Comparison of ENCODE assay signal across 14 cellular contexts in the genomic region with DNA sequence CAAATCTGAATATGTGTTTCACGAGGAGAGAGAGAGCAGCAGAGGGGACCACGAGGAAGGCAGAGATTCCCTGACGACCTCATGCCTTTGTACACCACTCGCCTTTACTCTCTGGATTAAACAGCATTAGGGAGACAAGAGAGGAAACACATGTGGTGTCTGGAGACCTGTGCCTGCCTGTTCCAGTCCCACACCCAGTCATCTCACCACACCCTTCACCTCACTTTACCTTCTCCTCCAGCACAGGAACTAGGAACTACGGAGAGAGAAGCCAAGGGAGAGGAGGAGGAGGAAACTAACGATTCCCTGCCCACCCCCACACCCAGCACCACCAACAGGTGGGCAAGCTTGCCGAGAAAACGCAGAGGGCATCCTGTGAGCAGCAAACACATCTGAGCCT. TPM values are rescaled to one million over a fixed set of nuclear protein-coding genes. Genes with fewer than 3 reads are reported as not detected.
DNase-seq lines count a peak whose midpoint lies in the region; ATAC-seq, FAIRE-seq and TF ChIP-seq lines count a peak whose summit lies in the region.
"Not testable (repeated sequence)": the region's sequence is repeated elsewhere in the genome, so short reads cannot be mapped to it uniquely, and the experiment has no call there.
"Had no signal": no experiment of that assay in that cellular context is flagged by ENCODE, and none has a peak within 500 bp of the region (broad histone marks: within the 10 kb centered on the region; RNA-seq: fewer than 3 reads in every experiment).

No MANE protein-coding gene starts in this region.

- not testable (repeated sequence) for H3K79me2 ChIP-seq in K562 (ENCODE audit: control insufficient read depth, insufficient read depth, low read length); keratinocyte (ENCODE audit: control insufficient read depth, insufficient read depth, low read length)

- DNase-seq in WERI-Rb-1, result peak; percentile 34
- not testable (repeated sequence) for DNase-seq in K562 (ENCODE audit: extremely low read depth in 1 of 4, low spot score in 3 of 4); bronchial epithelial cell (ENCODE audit: low read depth); keratinocyte (ENCODE audit: low read depth, low spot score); left lung
- peak; percentile 25 for DNase-seq in spleen

- TF ChIP-seq RAD21 in K562 (CRISPR knock-in tag; conservative IDR thresholded peaks at IDR 0.05 in 1 of 2, IDR thresholded peaks at IDR 0.05 in 1 of 2), result not testable (repeated sequence)

- 17% methylated on average over 3 of the region's 8 CpGs for WGBS in K562 (ENCODE audit: insufficient coverage, low coverage, missing lambda C conversion rate)
- WGBS in spleen, 5 donors, result 26 to 40% (median 35%) methylated on average over 4 of the region's 8 CpGs

- not testable (repeated sequence) for H3K27me3 ChIP-seq in WERI-Rb-1 (ENCODE audit: insufficient read depth, low read depth, severe bottlenecking); K562 (ENCODE audit: control insufficient read depth in 2 of 2, insufficient read depth in 2 of 2, low read length in 2 of 2); bronchial epithelial cell (ENCODE audit: control insufficient read depth, insufficient read depth, low read length); keratinocyte (ENCODE audit: control insufficient read depth, extremely low read depth, insufficient read depth, low read length); left lung; spleen (replicated peaks in 1 of 7)

- not testable (repeated sequence) for ATAC-seq in K562
- ATAC-seq in esophagus mucosa, result peak; percentile 86
- peak; percentile 5 for ATAC-seq in left lung

- CTCF ChIA-PET in K562 (lab: Yijun Ruan, JAX; ENCODE audit: low intra/inter-chr PET ratio), result not testable (repeated sequence)

- not testable (repeated sequence) for H3K36me3 ChIP-seq in WERI-Rb-1; K562 (ENCODE audit: control insufficient read depth, insufficient read depth, low read length); bronchial epithelial cell (ENCODE audit: control insufficient read depth, insufficient read depth, low read length); keratinocyte (ENCODE audit: control insufficient read depth in 2 of 2, extremely low read depth in 1 of 2, insufficient read depth in 2 of 2, low read length in 2 of 2); left lung; spleen

- intact Hi-C loops in K562 (cut with micrococcal nuclease); left lung (cut with DNase I); spleen (cut with DNase I; ENCODE audit: low total_unique reads): not testable (repeated sequence)

- in situ Hi-C loops in K562 (cut with MboI), result loop anchor here (25.0 kb wide), 1 partner anchor 156 kb away; no protein-coding TSS in a partner anchor

- not testable (repeated sequence) for H3K9me3 ChIP-seq in WERI-Rb-1 (ENCODE audit: severe bottlenecking); K562 (replicated peaks; ENCODE audit: control insufficient read depth, insufficient read depth, low read depth, low read length); keratinocyte (ENCODE audit: control insufficient read depth, low read depth, low read length); left lung; spleen

- dilution Hi-C loops in keratinocyte (cut with MboI; ENCODE audit: extremely low pct_ligation_motif_present, low sequenced_read_pairs), result not testable (repeated sequence)

- TF ChIP-seq CTCF in WERI-Rb-1 (IDR thresholded peaks at IDR 0.05; ENCODE audit: low read depth, low read length); K562 (IDR thresholded peaks at IDR 0.05 in 2 of 3, conservative IDR thresholded peaks at IDR 0.05 in 1 of 3; ENCODE audit: insufficient read depth in 2 of 3, low read depth in 1 of 3, low read length in 3 of 3); bronchial epithelial cell (IDR thresholded peaks at IDR 0.05; ENCODE audit: insufficient read depth, low read length, severe bottlenecking); keratinocyte (optimal IDR thresholded peaks at IDR 0.05 in 1 of 3, IDR thresholded peaks at IDR 0.05 in 1 of 3, conservative IDR thresholded peaks at IDR 0.05 in 1 of 3; ENCODE audit: extremely low read depth in 1 of 3, insufficient read depth in 2 of 3, low read length in 3 of 3); left lung (IDR thresholded peaks at IDR 0.05); spleen (IDR thresholded peaks at IDR 0.05 in 8 of 11, conservative IDR thresholded peaks at IDR 0.05 in 3 of 11): not testable (repeated sequence)

- not testable (repeated sequence) for TF ChIP-seq POLR2A in K562 (conservative IDR thresholded peaks at IDR 0.05); spleen (IDR thresholded peaks at IDR 0.05)

- not testable (repeated sequence) for H3K27ac ChIP-seq in WERI-Rb-1; K562 (ENCODE audit: extremely low read depth, low read depth, low read length); keratinocyte (ENCODE audit: control insufficient read depth, insufficient read depth, low read length); left lung; spleen

- H2AFZ ChIP-seq in K562 (ENCODE audit: low read depth, low read length); keratinocyte (ENCODE audit: control insufficient read depth, low read length): not testable (repeated sequence)

- FAIRE-seq in K562 (lab: Jason Lieb, UNC), result peak; percentile 67
- peak; percentile 93 for FAIRE-seq in bronchial epithelial cell (lab: Jason Lieb, UNC)
- peak; percentile 96 for FAIRE-seq in keratinocyte (lab: Jason Lieb, UNC)

- H3K9ac ChIP-seq in K562 (ENCODE audit: insufficient read depth in 1 of 2, low read depth in 2 of 2, low read length in 2 of 2); keratinocyte (ENCODE audit: control insufficient read depth, extremely low read depth, insufficient read depth, low read length): not testable (repeated sequence)

- H3K4me3 ChIP-seq in WERI-Rb-1 (ENCODE audit: low read depth, low read length); K562; bronchial epithelial cell (ENCODE audit: low read depth, low read length); keratinocyte (ENCODE audit: control insufficient read depth in 2 of 3, extremely low read depth in 1 of 3, insufficient read depth in 2 of 3, low read depth in 1 of 3, low read length in 3 of 3); left lung; spleen: not testable (repeated sequence)

- not testable (repeated sequence) for TF ChIP-seq EP300 in K562 (IDR thresholded peaks at IDR 0.05; ENCODE audit: low read length)

- not testable (repeated sequence) for H3K4me2 ChIP-seq in K562 (ENCODE audit: insufficient read depth, low read length); keratinocyte (ENCODE audit: control insufficient read depth, extremely low read depth, insufficient read depth, low read depth, low read length)

- POLR2A ChIA-PET in K562 (lab: Yijun Ruan, JAX), result not testable (repeated sequence)

- not testable (repeated sequence) for H3K4me1 ChIP-seq in K562 (replicated peaks in 1 of 2; ENCODE audit: control insufficient read depth in 2 of 2, insufficient read depth in 2 of 2, low read length in 2 of 2); keratinocyte (ENCODE audit: control insufficient read depth, extremely low read depth, insufficient read depth, low read length); left lung; spleen

- H4K20me1 ChIP-seq in K562 (replicated peaks; ENCODE audit: control insufficient read depth, insufficient read depth, low read length); keratinocyte (ENCODE audit: control insufficient read depth, extremely low read depth, insufficient read depth, low read length): not testable (repeated sequence)

- BruUV-seq in K562 (replicated peaks; lab: Mats Ljungman, UMichigan), result not testable (repeated sequence)

- H3K9me1 ChIP-seq in K562 (ENCODE audit: control insufficient read depth, insufficient read depth, low read length); keratinocyte (ENCODE audit: control insufficient read depth, extremely low read depth, insufficient read depth, low read length): not testable (repeated sequence)

RNA-seq across cellular contexts. Expression of a gene that starts 1.0 kb away (rescaled TPM):
- 2.2 and 2.8 TPM in 2 replicates for total RNA-seq in K562 (2011; cell fraction: chromatin; rRNA removed; ENCODE audit: low replicate concordance)
- total RNA-seq in K562 (2011; cell fraction: nucleolus; rRNA removed), result 2.5 and 3.5 TPM in 2 replicates
- 2.4 and 4.4 TPM in 2 replicates for total RNA-seq in K562 (2011; cell fraction: nucleoplasm; rRNA removed)
- total RNA-seq in K562 (2014; rRNA removed), result 4.3 and 4.8 TPM in 2 replicates
- 3.3 and 4.3 TPM in 2 replicates for total RNA-seq in K562 (2014; rRNA removed; fragmentation: Illumina TruSeq; extraction: Trizol)
- 3.2 and 4.8 TPM in 2 replicates for total RNA-seq in K562 (2015; rRNA removed; fragmentation: Illumina TruSeq; extraction: Trizol)
- total RNA-seq in K562 (2021), result 5.5 and 8.7 TPM in 2 replicates
- polyA plus RNA-seq in K562 (2011; rRNA removed), result 2.5 and 4.1 TPM in 2 replicates
- 2.1 and 30.9 TPM in 2 replicates for polyA plus RNA-seq in K562 (2011; cell fraction: cytosol; rRNA removed)
- 5.4 and 27.9 TPM in 2 replicates for polyA plus RNA-seq in K562 (2011; cell fraction: nucleus; rRNA removed)
- 2.7 and 8.0 TPM in 2 replicates for polyA plus RNA-seq in K562 (2012)
- polyA plus RNA-seq in K562 (2014; fragmentation: Illumina TruSeq; extraction: Trizol), result 10.6 and 17.0 TPM in 2 replicates
- 1 to 10 TPM; 5.0 to 10.0 TPM for polyA plus RNA-seq in K562 (2014; fragmentation: Nextera tagmentation; extraction: Ambion mirVana)
- polyA plus RNA-seq in K562 (2014; rRNA removed), result 6.0 and 7.3 TPM in 2 replicates
- polyA minus RNA-seq in K562 (2011; rRNA and poly(A)+ RNA removed), result 0.93 and 4.0 TPM in 2 replicates
- 3.2 and 5.2 TPM in 2 replicates for polyA minus RNA-seq in K562 (2011; cell fraction: cytosol; rRNA and poly(A)+ RNA removed)
- 2.4 and 3.1 TPM in 2 replicates for polyA minus RNA-seq in K562 (2011; cell fraction: nucleus; rRNA and poly(A)+ RNA removed)
- total RNA-seq in bronchial epithelial cell, result 19.0 and 43.7 TPM in 2 replicates
- total RNA-seq in esophagus mucosa, result 50.7 TPM
- 59.4 to 64.8 TPM (median 63.9 TPM) in 3 replicates for polyA plus RNA-seq in keratinocyte
- polyA plus RNA-seq in keratinocyte (2011; ENCODE audit: low read depth), result 24.8 TPM
- polyA plus RNA-seq in keratinocyte (2011; cell fraction: cytosol; rRNA removed), result 64.2 and 70.9 TPM in 2 replicates
- 131 and 154 TPM in 2 replicates for polyA plus RNA-seq in keratinocyte (2011; cell fraction: nucleus; rRNA removed)
- polyA plus RNA-seq in keratinocyte (2012; ENCODE audit: low replicate concordance), result 59.8 and 63.1 TPM in 2 replicates
- polyA minus RNA-seq in keratinocyte, result 44.5 to 102 TPM (median 54.1 TPM) in 3 replicates
- 47.2 TPM for polyA minus RNA-seq in keratinocyte (2011; cell fraction: cytosol; rRNA and poly(A)+ RNA removed)
- 47.3 and 59.9 TPM in 2 replicates for polyA minus RNA-seq in keratinocyte (2011; cell fraction: nucleus; rRNA and poly(A)+ RNA removed)
- 10 to 100 TPM in 1 of 2 donors, 1 to 10 TPM in 1; 3.7 to 11.3 TPM for total RNA-seq in left lung
- not detected for total RNA-seq in spleen
- polyA plus RNA-seq in spleen, result under 1 TPM; 0.06 to 0.28 (median 0.21) TPM
- total RNA-seq: CD4-positive, alpha-beta memory T cell; CD4-positive, CD25-positive, alpha-beta regulatory T cell; CD8-positive, alpha-beta memory T cell had no signal
- polyA plus RNA-seq: CD14-positive monocyte; CD4-positive, alpha-beta memory T cell; CD4-positive, CD25-positive, alpha-beta regulatory T cell; CD8-positive, alpha-beta memory T cell had no signal

RNA-seq across cellular contexts. Expression of a gene that starts 2.8 kb away (rescaled TPM):
- total RNA-seq in K562 (2011; cell fraction: chromatin; rRNA removed; ENCODE audit: low replicate concordance), result 561 and 589 TPM in 2 replicates
- 236 and 242 TPM in 2 replicates for total RNA-seq in K562 (2011; cell fraction: nucleolus; rRNA removed)
- 197 and 239 TPM in 2 replicates for total RNA-seq in K562 (2011; cell fraction: nucleoplasm; rRNA removed)
- total RNA-seq in K562 (2014; rRNA removed) (15.6 and 20.2 TPM in 2 replicates), K562 (2014; rRNA removed; fragmentation: Illumina TruSeq; extraction: Trizol) (31.2 and 34.0 TPM in 2 replicates), K562 (2015; rRNA removed; fragmentation: Illumina TruSeq; extraction: Trizol) (32.1 and 35.1 TPM in 2 replicates), K562 (2021) (48.4 and 52.2 TPM in 2 replicates), bronchial epithelial cell (46.1 and 85.3 TPM in 2 replicates), esophagus mucosa (27.3 TPM), left lung (10 to 100 TPM; 28.6 to 35.7 TPM), spleen (10 to 100 TPM in 6 of 7 donors, 1 to 10 TPM in 1; 9.7 to 62.0 (median 43.7) TPM)
- polyA plus RNA-seq in K562 (2011; rRNA removed) (54.5 and 74.6 TPM in 2 replicates), K562 (2014; fragmentation: Illumina TruSeq; extraction: Trizol) (35.6 and 37.0 TPM in 2 replicates), K562 (2014; fragmentation: Nextera tagmentation; extraction: Ambion mirVana) (10 to 100 TPM in 1 of 2 experiments, 1 to 10 TPM in 1; 2.5 to 10.8 TPM), K562 (2014; rRNA removed) (40.6 and 56.4 TPM in 2 replicates), keratinocyte (52.9 to 67.5 TPM (median 56.4 TPM) in 3 replicates), spleen (1 to 10 TPM; 4.5 to 8.2 (median 7.4) TPM)
- polyA plus RNA-seq in K562 (2011; cell fraction: cytosol; rRNA removed), result 46.4 and 56.9 TPM in 2 replicates
- polyA plus RNA-seq in K562 (2011; cell fraction: nucleus; rRNA removed), result 241 and 373 TPM in 2 replicates
- 25.3 and 36.5 TPM in 2 replicates for polyA plus RNA-seq in K562 (2012)
- polyA minus RNA-seq in K562 (2011; rRNA and poly(A)+ RNA removed), result 110 and 117 TPM in 2 replicates
- polyA minus RNA-seq in K562 (2011; cell fraction: cytosol; rRNA and poly(A)+ RNA removed), result 16.9 and 21.8 TPM in 2 replicates
- 143 and 146 TPM in 2 replicates for polyA minus RNA-seq in K562 (2011; cell fraction: nucleus; rRNA and poly(A)+ RNA removed)
- 5.9 TPM for polyA plus RNA-seq in keratinocyte (2011; ENCODE audit: low read depth)
- 21.0 and 24.5 TPM in 2 replicates for polyA plus RNA-seq in keratinocyte (2011; cell fraction: cytosol; rRNA removed)
- 184 and 195 TPM in 2 replicates for polyA plus RNA-seq in keratinocyte (2011; cell fraction: nucleus; rRNA removed)
- 15.0 and 23.1 TPM in 2 replicates for polyA plus RNA-seq in keratinocyte (2012; ENCODE audit: low replicate concordance)
- 32.5 to 155 TPM (median 77.3 TPM) in 3 replicates for polyA minus RNA-seq in keratinocyte
- 24.0 TPM for polyA minus RNA-seq in keratinocyte (2011; cell fraction: cytosol; rRNA and poly(A)+ RNA removed)
- 56.3 and 99.1 TPM in 2 replicates for polyA minus RNA-seq in keratinocyte (2011; cell fraction: nucleus; rRNA and poly(A)+ RNA removed)

RNA-seq across cellular contexts. Expression of a gene that starts 25.8 kb away (rescaled TPM):
- total RNA-seq in K562 (2011; cell fraction: chromatin; rRNA removed; ENCODE audit: low replicate concordance), result 0.14 TPM in 1 of 2 replicates, not detected in the other
- total RNA-seq in K562 (2011; cell fraction: nucleolus; rRNA removed), result 0.13 and 0.83 TPM in 2 replicates
- total RNA-seq in K562 (2011; cell fraction: nucleoplasm; rRNA removed), result 0.22 and 0.53 TPM in 2 replicates
- total RNA-seq in K562 (2014; rRNA removed) (not detected in 2 replicates), K562 (2014; rRNA removed; fragmentation: Illumina TruSeq; extraction: Trizol) (not detected in 2 replicates), K562 (2015; rRNA removed; fragmentation: Illumina TruSeq; extraction: Trizol) (not detected in 2 replicates), K562 (2021) (not detected in 2 replicates), bronchial epithelial cell (0.38 and 0.53 TPM in 2 replicates), esophagus mucosa (not detected), left lung (under 1 TPM; 0.15 to 0.29 TPM), spleen (1 to 10 TPM in 1 of 7 donors, under 1 TPM in 6; 0.37 to 1.2 (median 0.79) TPM)
- polyA plus RNA-seq in K562 (2011; rRNA removed) (0.01 and 0.04 TPM in 2 replicates), K562 (2014; fragmentation: Illumina TruSeq; extraction: Trizol) (0.08 TPM in 1 of 2 replicates, not detected in the other), K562 (2014; fragmentation: Nextera tagmentation; extraction: Ambion mirVana) (not detected), K562 (2014; rRNA removed) (0.04 TPM in 1 of 2 replicates, not detected in the other), keratinocyte (0.12 to 0.31 TPM (median 0.12 TPM) in 3 replicates), spleen (1 to 10 TPM in 1 of 3 donors, under 1 TPM in 2; 0.41 to 1.9 (median 0.90) TPM)
- not detected in 2 replicates for polyA plus RNA-seq in K562 (2011; cell fraction: cytosol; rRNA removed)
- 0.30 and 0.56 TPM in 2 replicates for polyA plus RNA-seq in K562 (2011; cell fraction: nucleus; rRNA removed)
- polyA plus RNA-seq in K562 (2012), result 0.11 TPM in 1 of 2 replicates, not detected in the other
- polyA minus RNA-seq in K562 (2011; rRNA and poly(A)+ RNA removed), result not detected in 2 replicates
- not detected in 2 replicates for polyA minus RNA-seq in K562 (2011; cell fraction: cytosol; rRNA and poly(A)+ RNA removed)
- 0.13 TPM in 1 of 2 replicates, not detected in the other for polyA minus RNA-seq in K562 (2011; cell fraction: nucleus; rRNA and poly(A)+ RNA removed)
- polyA plus RNA-seq in keratinocyte (2011; ENCODE audit: low read depth), result 2.8 TPM
- polyA plus RNA-seq in keratinocyte (2011; cell fraction: cytosol; rRNA removed), result 0.04 and 0.06 TPM in 2 replicates
- polyA plus RNA-seq in keratinocyte (2011; cell fraction: nucleus; rRNA removed), result 2.2 and 4.2 TPM in 2 replicates
- polyA plus RNA-seq in keratinocyte (2012; ENCODE audit: low replicate concordance), result 0.06 and 2.1 TPM in 2 replicates
- polyA minus RNA-seq in keratinocyte, result 2.4 TPM in 1 of 3 replicates, not detected in the others
- polyA minus RNA-seq in keratinocyte (2011; cell fraction: cytosol; rRNA and poly(A)+ RNA removed), result not detected
- polyA minus RNA-seq in keratinocyte (2011; cell fraction: nucleus; rRNA and poly(A)+ RNA removed), result 0.63 and 2.6 TPM in 2 replicates
- total RNA-seq: Daoy, G401 had no signal
- polyA plus RNA-seq: AG04450; CD14-positive monocyte; CD4-positive, alpha-beta memory T cell; CD4-positive, CD25-positive, alpha-beta regulatory T cell; CD8-positive, alpha-beta memory T cell had no signal

RNA-seq across cellular contexts. Expression of a gene that starts 55.8 kb away (rescaled TPM):
- total RNA-seq in K562 (2011; cell fraction: chromatin; rRNA removed; ENCODE audit: low replicate concordance), result 41.5 and 47.7 TPM in 2 replicates
- 13.8 and 19.7 TPM in 2 replicates for total RNA-seq in K562 (2011; cell fraction: nucleolus; rRNA removed)
- total RNA-seq in K562 (2011; cell fraction: nucleoplasm; rRNA removed), result 19.4 and 37.8 TPM in 2 replicates
- 0.59 and 1.4 TPM in 2 replicates for total RNA-seq in K562 (2014; rRNA removed)
- 3.7 and 5.2 TPM in 2 replicates for total RNA-seq in K562 (2014; rRNA removed; fragmentation: Illumina TruSeq; extraction: Trizol)
- 2.7 and 4.1 TPM in 2 replicates for total RNA-seq in K562 (2015; rRNA removed; fragmentation: Illumina TruSeq; extraction: Trizol)
- total RNA-seq in K562 (2021), result 3.7 and 3.8 TPM in 2 replicates
- 6.2 and 11.5 TPM in 2 replicates for polyA plus RNA-seq in K562 (2011; rRNA removed)
- polyA plus RNA-seq in K562 (2011; cell fraction: cytosol; rRNA removed), result 1.6 and 4.9 TPM in 2 replicates
- 23.3 and 45.4 TPM in 2 replicates for polyA plus RNA-seq in K562 (2011; cell fraction: nucleus; rRNA removed)
- 4.5 and 6.7 TPM in 2 replicates for polyA plus RNA-seq in K562 (2012)
- 3.7 and 4.3 TPM in 2 replicates for polyA plus RNA-seq in K562 (2014; fragmentation: Illumina TruSeq; extraction: Trizol)
- polyA plus RNA-seq in K562 (2014; fragmentation: Nextera tagmentation; extraction: Ambion mirVana), result 1 to 10 TPM; 1.0 to 1.8 TPM
- 4.9 and 8.5 TPM in 2 replicates for polyA plus RNA-seq in K562 (2014; rRNA removed)
- 7.9 and 10.8 TPM in 2 replicates for polyA minus RNA-seq in K562 (2011; rRNA and poly(A)+ RNA removed)
- polyA minus RNA-seq in K562 (2011; cell fraction: cytosol; rRNA and poly(A)+ RNA removed), result not detected in 2 replicates
- polyA minus RNA-seq in K562 (2011; cell fraction: nucleus; rRNA and poly(A)+ RNA removed), result 7.6 and 10.9 TPM in 2 replicates
- total RNA-seq in bronchial epithelial cell, result 4.7 TPM in 2 replicates
- total RNA-seq in esophagus mucosa, result 3.5 TPM
- 1.7 to 4.2 TPM (median 3.5 TPM) in 3 replicates for polyA plus RNA-seq in keratinocyte
- 2.7 TPM for polyA plus RNA-seq in keratinocyte (2011; ENCODE audit: low read depth)
- polyA plus RNA-seq in keratinocyte (2011; cell fraction: cytosol; rRNA removed), result 0.44 and 1.0 TPM in 2 replicates
- polyA plus RNA-seq in keratinocyte (2011; cell fraction: nucleus; rRNA removed), result 8.2 and 8.6 TPM in 2 replicates
- polyA plus RNA-seq in keratinocyte (2012; ENCODE audit: low replicate concordance), result 1.7 and 2.3 TPM in 2 replicates
- polyA minus RNA-seq in keratinocyte, result 2.4 to 3.6 TPM in 2 of 3 replicates, not detected in the other
- not detected for polyA minus RNA-seq in keratinocyte (2011; cell fraction: cytosol; rRNA and poly(A)+ RNA removed)
- polyA minus RNA-seq in keratinocyte (2011; cell fraction: nucleus; rRNA and poly(A)+ RNA removed), result 3.0 and 5.7 TPM in 2 replicates
- total RNA-seq in left lung, result 1 to 10 TPM; 2.8 to 4.0 TPM
- total RNA-seq in spleen, result 10 to 100 TPM in 2 of 7 donors, 1 to 10 TPM in 5; 4.3 to 10.9 (median 8.2) TPM
- polyA plus RNA-seq in spleen, result 1 to 10 TPM; 2.8 to 9.7 (median 8.6) TPM
- total RNA-seq: G401 had no signal
- polyA plus RNA-seq: CD14-positive monocyte had no signal
